8 cellular contexts compared by ENCODE assay signal in the genomic region with DNA sequence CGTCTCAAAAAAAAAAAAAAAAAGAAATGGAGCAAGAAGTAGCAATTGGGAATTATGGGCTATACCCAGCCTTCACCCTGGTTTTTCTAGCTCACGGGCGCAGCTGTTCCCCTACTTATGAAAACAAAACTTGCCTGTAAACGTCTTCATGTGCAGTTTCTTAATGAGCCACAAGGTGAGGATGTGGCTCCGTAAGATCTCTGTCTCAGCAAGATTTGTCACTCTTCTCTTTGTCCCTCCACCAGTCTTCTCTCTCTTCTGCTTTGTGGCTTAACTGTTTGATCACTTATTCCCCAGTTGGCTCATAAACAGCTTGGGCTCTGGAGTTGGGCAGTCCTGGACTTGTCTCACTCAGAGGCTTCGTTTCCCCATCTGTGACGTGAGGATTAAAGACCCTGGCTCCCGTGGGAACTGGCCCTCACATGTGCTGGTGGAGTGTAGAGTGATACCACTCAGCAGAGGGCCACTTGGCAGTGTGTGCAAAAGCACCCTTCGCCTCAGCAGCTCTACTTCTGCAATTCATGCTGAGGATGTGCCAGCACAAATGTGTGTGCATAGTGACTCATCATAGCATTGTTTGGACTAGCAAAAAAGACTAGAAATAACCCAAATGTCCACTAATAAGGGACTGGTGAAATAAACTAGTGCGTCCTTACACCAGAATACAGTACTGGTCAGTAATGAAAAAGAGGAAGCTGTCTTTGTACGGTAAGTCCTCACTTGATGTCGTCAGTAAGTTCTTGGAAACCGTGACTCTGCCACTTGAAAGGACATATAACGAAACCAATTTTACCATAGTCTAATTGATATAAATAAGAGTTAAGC. TPM values are rescaled to one million over a fixed set of nuclear protein-coding genes. Genes with fewer than 3 reads are reported as not detected.
A peak's percentile ranks its signal among the peaks of the same experiment; 100 is the strongest.
DNase-seq lines count a peak whose midpoint lies in the region; ATAC-seq and TF ChIP-seq lines count a peak whose summit lies in the region.

No MANE protein-coding gene starts in this region.

- DNase-seq in AG09319 (ENCODE audit: extremely low read depth, low read depth) (peak; percentile 60), GM13976 (ENCODE audit: low spot score) (peak; percentile 76), NCI-H128 (lab: John Stamatoyannopoulos, UW; ENCODE audit: unreplicated experiment) (peak; percentile 28), endodermal cell (peak; percentile 67), middle frontal gyrus (ENCODE audit: extremely low spot score, low spot score) (peak; percentile 48), thyroid gland (peak; percentile 86 to 88)

- TF ChIP-seq CTCF in AG09319 (IDR thresholded peaks at IDR 0.05; ENCODE audit: low read depth, low read length) (peak; percentile 54), GM13976 (IDR thresholded peaks at IDR 0.05; ENCODE audit: borderline replicate concordance, control extremely low read depth, extremely low read depth, insufficient read depth, missing control alignments) (peak; percentile 69), VCaP (conservative IDR thresholded peaks at IDR 0.05) (peak; percentile 94), endodermal cell (conservative IDR thresholded peaks at IDR 0.05) (peak; percentile 82), thyroid gland (IDR thresholded peaks at IDR 0.05) (peak; percentile 55 to 99 (median 86))

- peak; percentile 83 for ATAC-seq in HG02759 (IDR thresholded peaks at IDR 0.05; ENCODE audit: unreplicated experiment)

- H3K4me3 ChIP-seq in endodermal cell (ENCODE audit: low read length) = no peak overlapping the region
- no peak overlapping the region for H3K4me3 ChIP-seq in thyroid gland (replicated peaks in 1 of 3)

- H3K27ac Mint-ChIP-seq in endodermal cell = peak overlapping the region; percentile 58

- H3K9me3 Mint-ChIP-seq in endodermal cell = no peaks in the 10 kb centered on the region

- H3K27ac ChIP-seq in VCaP (no peak overlapping the region), endodermal cell (ENCODE audit: low read depth, low read length) (no peak overlapping the region), thyroid gland (peak overlapping the region; percentile 46 to 80 (median 69))

- no peaks in the 10 kb centered on the region for H3K4me1 ChIP-seq in endodermal cell (ENCODE audit: control insufficient read depth, insufficient read depth, low read length)
- peaks cover 36 to 79% of the 10 kb centered on the region in 2 donors for H3K4me1 ChIP-seq in thyroid gland

- in situ Hi-C loops in GM13976 (cut with MboI; ENCODE audit: low sequenced_read_pairs, unreplicated experiment) = loop anchor here (10.0 kb wide), 2 partner anchors 100 to 500 kb away; no protein-coding TSS in a partner anchor

- peaks cover 2% of the 10 kb centered on the region for H3K36me3 Mint-ChIP-seq in endodermal cell (ENCODE audit: low read depth)

- WGBS in endodermal cell (ENCODE audit: insufficient coverage in 1 of 2, insufficient read length in 1 of 2), 2 experiments = 86% methylated on average over 8 to 13 of the region's 14 CpGs
- 28 to 31% methylated on average over 14 of the region's 14 CpGs for WGBS in thyroid gland, 2 donors

- peak in 1 of 2 donors; percentile 24 for TF ChIP-seq POLR2A in thyroid gland (IDR thresholded peaks at IDR 0.05)

- no peak overlapping the region for H3K4me3 Mint-ChIP-seq in endodermal cell

- H3K4me1 Mint-ChIP-seq in endodermal cell = no peaks in the 10 kb centered on the region

- H3K27me3 ChIP-seq in endodermal cell (ENCODE audit: control insufficient read depth, insufficient read depth, low read length, poor library complexity, severe bottlenecking) (no peaks in the 10 kb centered on the region), thyroid gland (no peaks in the 10 kb centered on the region)

- H3K36me3 ChIP-seq in endodermal cell (ENCODE audit: control insufficient read depth, insufficient read depth, low read length) = peaks cover 7% of the 10 kb centered on the region
- no peaks in the 10 kb centered on the region for H3K36me3 ChIP-seq in thyroid gland

- intact Hi-C loops in thyroid gland (cut with DNase I) = loop anchor here (5.0 kb wide), 1 partner anchor 72 kb away; no protein-coding TSS in a partner anchor

- H3K27me3 Mint-ChIP-seq in endodermal cell (ENCODE audit: insufficient read depth) = no peaks in the 10 kb centered on the region

- H3K9ac ChIP-seq in endodermal cell (ENCODE audit: extremely low read depth, low read length, poor library complexity, severe bottlenecking) = no peak overlapping the region

- H3K9me3 ChIP-seq in endodermal cell (ENCODE audit: control insufficient read depth, low read length) (no peaks in the 10 kb centered on the region), thyroid gland (no peaks in the 10 kb centered on the region)

RNA-seq across cellular contexts. Expression of a gene that starts 8.7 kb away (rescaled TPM):
- total RNA-seq in endodermal cell = 10 to 100 TPM; 13.7 to 17.7 TPM
- 18.0 TPM for polyA plus RNA-seq in endodermal cell (2013, experiment 1 of 2)
- polyA plus RNA-seq in endodermal cell (2013, experiment 2 of 2) = 17.7 TPM
- 10 to 100 TPM; 19.8 to 34.1 (median 27.5) TPM for total RNA-seq in thyroid gland

Comparison
In these comparisons a context has a peak if more than half of its experiments do, and no peak if none do; other contexts are left out.
1. DNase-seq: peak in every context shown above with its lines; median percentile 87 in thyroid gland; 76 in GM13976; 67 in endodermal cell; 60 in AG09319; 48 in middle frontal gyrus; 28 in NCI-H128.
2. H3K27ac ChIP-seq: peak in thyroid gland (3 of 3); none in VCaP (single experiment) and endodermal cell (single experiment).
3. Peak in every context shown above with its lines, with median percentiles within 50 percentile points of each other: CTCF ChIP-seq.